ENCODE assay signal across 8 cellular contexts in the genomic region with DNA sequence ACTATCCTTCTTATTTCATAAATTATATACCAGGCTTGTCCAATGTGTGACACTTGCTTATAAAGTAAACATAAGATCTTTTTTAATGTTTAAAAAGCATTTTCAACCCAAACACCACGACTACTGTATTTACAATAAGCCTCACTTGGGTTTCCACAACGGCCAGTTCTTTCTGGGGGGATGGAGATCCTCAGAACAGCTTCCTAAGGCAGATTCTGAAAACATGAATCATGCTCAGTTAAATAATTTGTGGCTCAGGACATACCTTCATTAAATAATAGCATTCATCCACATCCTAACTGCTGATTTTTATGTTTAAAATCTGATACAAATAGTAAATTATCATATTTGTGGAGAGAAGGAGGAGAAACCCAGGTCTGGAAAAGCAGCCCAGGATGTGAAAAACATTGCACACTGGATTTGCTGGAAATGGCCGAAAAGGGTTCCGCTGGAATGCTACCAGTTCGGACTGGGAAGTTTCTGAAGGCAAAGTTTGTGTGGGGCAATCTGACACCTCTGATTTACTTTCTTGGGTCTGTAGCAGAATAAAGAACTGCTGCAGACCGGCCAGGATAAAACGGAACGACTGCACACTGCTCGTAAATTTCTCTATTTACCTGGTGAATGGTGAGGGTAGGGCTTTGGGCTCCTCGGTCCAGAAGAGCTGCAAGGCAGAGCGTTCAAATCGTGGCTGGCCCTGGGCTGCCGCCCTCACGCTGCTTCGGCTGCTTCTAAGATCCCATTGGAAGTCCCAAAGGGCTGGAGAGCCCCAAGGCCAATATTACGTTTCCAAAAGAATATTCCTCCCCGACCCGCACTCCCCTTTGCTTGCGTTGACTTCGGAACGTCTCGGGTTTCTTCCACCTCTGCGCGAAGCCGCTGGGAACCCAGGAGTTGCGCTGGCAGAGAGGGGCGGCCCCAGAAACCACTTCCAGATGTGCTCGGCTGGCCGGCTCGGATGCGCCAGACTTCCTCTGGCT. TPM values are rescaled to one million over a fixed set of nuclear protein-coding genes. Genes with fewer than 3 reads are reported as not detected.
A peak's percentile ranks its signal among the peaks of the same experiment; 100 is the strongest.
DNase-seq lines count a peak whose midpoint lies in the region; ATAC-seq and TF ChIP-seq lines count a peak whose summit lies in the region.

A gene with protein sequence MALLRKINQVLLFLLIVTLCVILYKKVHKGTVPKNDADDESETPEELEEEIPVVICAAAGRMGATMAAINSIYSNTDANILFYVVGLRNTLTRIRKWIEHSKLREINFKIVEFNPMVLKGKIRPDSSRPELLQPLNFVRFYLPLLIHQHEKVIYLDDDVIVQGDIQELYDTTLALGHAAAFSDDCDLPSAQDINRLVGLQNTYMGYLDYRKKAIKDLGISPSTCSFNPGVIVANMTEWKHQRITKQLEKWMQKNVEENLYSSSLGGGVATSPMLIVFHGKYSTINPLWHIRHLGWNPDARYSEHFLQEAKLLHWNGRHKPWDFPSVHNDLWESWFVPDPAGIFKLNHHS (minus strand): TSS at position 910 of the 980 bp plus-strand sequence. CDS start 30,539 bp downstream, outside the sequence.

- H3K79me2 ChIP-seq in ACC112 (ENCODE audit: control insufficient read depth, insufficient read depth, low read length, unreplicated experiment): peaks cover 10% of the 10 kb centered on the region

- H3K27ac ChIP-seq in ACC112 (ENCODE audit: low read depth, low read length) (peak within 1 kb of the TSS; percentile 17), HUES6 (ENCODE audit: low read depth, low read length) (no peak within 1 kb of the TSS), breast epithelium (peak within 1 kb of the TSS; percentile 63 to 87)

- H3K36me3 ChIP-seq in ACC112 (ENCODE audit: insufficient read depth, low read length) (no peaks in the 10 kb centered on the region), HUES6 (ENCODE audit: control insufficient read depth, insufficient read depth, low read length) (no peaks in the 10 kb centered on the region), breast epithelium (no peaks in the 10 kb centered on the region)

- H3K4me3 ChIP-seq in ACC112 (ENCODE audit: low read depth, low read length) (peak within 1 kb of the TSS; percentile 79), HUES6 (ENCODE audit: low read depth, low read length) (peak within 1 kb of the TSS; percentile 70), breast epithelium (peak within 1 kb of the TSS; percentile 39 to 73 (median 54))

- peak; percentile 51 for ATAC-seq in left colon
- ATAC-seq in GM18517 (IDR thresholded peaks at IDR 0.05; ENCODE audit: unreplicated experiment): no peak
- no peak for ATAC-seq in HG03457 (IDR thresholded peaks at IDR 0.05; ENCODE audit: unreplicated experiment)

- H3K4me1 ChIP-seq in ACC112 (ENCODE audit: control insufficient read depth, insufficient read depth, low read length, unreplicated experiment) (peaks cover 18% of the 10 kb centered on the region), HUES6 (ENCODE audit: control insufficient read depth, insufficient read depth, low read length) (peaks cover 5% of the 10 kb centered on the region), breast epithelium (peaks cover 0 to 11% of the 10 kb centered on the region in 2 donors)

- peak within 1 kb of the TSS; percentile 35 for H2AFZ ChIP-seq in ACC112 (ENCODE audit: low read length, unreplicated experiment)

- H3K9me3 ChIP-seq in HUES6 (ENCODE audit: control insufficient read depth, insufficient read depth, low read depth, low read length) (no peaks in the 10 kb centered on the region), breast epithelium (no peaks in the 10 kb centered on the region)

- no peak for TF ChIP-seq POLR2A in breast epithelium (IDR thresholded peaks at IDR 0.05)

- DNase-seq in breast epithelium (ENCODE audit: low spot score in 2 of 2) (peak; percentile 26 to 56), left colon (peak; percentile 32 to 40), stromal cell of bone marrow (ENCODE audit: low read depth) (peak; percentile 64), LoVo (ENCODE audit: low spot score) (no peak)

- no peak for TF ChIP-seq CTCF in breast epithelium (IDR thresholded peaks at IDR 0.05)

- H3K27me3 ChIP-seq in ACC112 (ENCODE audit: insufficient read depth, low read length): no peaks in the 10 kb centered on the region
- peaks cover 22% of the 10 kb centered on the region for H3K27me3 ChIP-seq in HUES6 (ENCODE audit: control insufficient read depth, insufficient read depth, low read length)
- H3K27me3 ChIP-seq in breast epithelium: no peaks in the 10 kb centered on the region

- intact Hi-C loops in breast epithelium (cut with DNase I; ENCODE audit: low total_unique reads) (no loop called here), left colon (cut with DNase I, micrococcal nuclease) (no loop called here)

- H3K9ac ChIP-seq in HUES6 (ENCODE audit: low read length): peak within 1 kb of the TSS; percentile 9

RNA-seq across cellular contexts. Expression of the gene that starts here (rescaled TPM):
- 10 to 100 TPM in 2 of 3 donors, 1 to 10 TPM in 1; 8.6 to 20.8 (median 16.1) TPM for total RNA-seq in breast epithelium
- 1 to 10 TPM; 1.9 to 5.0 TPM for total RNA-seq in left colon
